1 cellular context compared by ENCODE assay signal in the genomic region with DNA sequence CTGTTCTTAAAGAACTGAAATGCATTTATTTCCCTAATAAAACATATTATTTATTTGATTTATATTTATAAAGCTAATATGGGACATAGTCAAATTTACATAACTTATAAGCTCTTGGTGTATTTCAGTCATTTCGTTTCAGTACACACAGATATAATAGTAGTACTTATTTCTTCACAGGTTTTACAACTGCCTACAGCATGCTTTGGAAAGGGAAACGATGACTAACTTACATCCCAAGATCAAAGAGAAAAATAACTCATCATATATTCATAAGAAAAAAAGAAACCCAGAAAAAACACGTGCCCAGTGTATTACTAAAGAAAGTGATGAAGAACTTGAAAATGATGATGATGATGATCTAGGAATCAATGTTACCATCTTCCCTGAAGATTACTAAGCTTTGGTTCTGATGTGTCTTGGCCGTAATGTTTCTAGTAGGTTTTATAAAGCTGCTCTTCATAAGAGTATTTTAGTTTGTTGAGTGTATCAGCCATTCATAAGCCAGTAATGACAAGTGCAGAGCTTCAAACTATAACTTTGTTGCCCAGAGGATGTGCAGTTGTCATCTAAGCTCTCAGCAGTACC.
A peak's percentile ranks its signal among the peaks of the same experiment; 100 is the strongest.
TF ChIP-seq lines count a peak whose summit lies in the region.

No MANE protein-coding gene starts in this region.

TF ChIP-seq in endothelial cell of umbilical vein, 7 proteins besides CTCF, POLR2A, EP300 and RAD21:
- TF ChIP-seq FOS (IDR thresholded peaks at IDR 0.05; ENCODE audit: borderline replicate concordance, insufficient read depth, low read length) (peak; percentile 19), POLR2AphosphoS5 (IDR thresholded peaks at IDR 0.05; ENCODE audit: insufficient read depth, low read depth, low read length) (no peak)
